ENCODE assay signal across 21 cellular contexts in the genomic region with DNA sequence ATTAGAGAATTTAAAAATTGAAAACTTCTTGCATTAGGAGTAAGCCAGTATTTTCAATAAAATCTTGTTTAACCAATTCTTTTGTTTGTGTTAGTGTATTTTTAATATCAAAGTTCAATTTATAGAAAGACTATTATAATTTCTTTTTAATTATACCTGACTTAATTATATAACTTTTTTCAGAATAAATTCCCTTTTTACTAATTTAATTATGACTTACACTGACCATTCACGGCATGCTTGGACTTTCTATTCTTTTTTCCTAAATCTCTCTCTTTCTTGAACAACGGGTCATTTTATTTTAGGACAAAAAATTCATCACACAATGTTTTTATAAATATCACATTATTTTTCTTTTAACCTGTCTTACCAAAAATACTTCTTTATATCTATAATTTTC.
A peak's percentile ranks its signal among the peaks of the same experiment; 100 is the strongest.
DNase-seq lines count a peak whose midpoint lies in the region; ATAC-seq, FAIRE-seq and TF ChIP-seq lines count a peak whose summit lies in the region.
"Had no signal": no experiment of that assay in that cellular context is flagged by ENCODE, and none has a peak within 500 bp of the region (broad histone marks: within the 10 kb centered on the region; RNA-seq: fewer than 3 reads in every experiment).

No MANE protein-coding gene starts in this region.

- H3K36me3 ChIP-seq in HepG2 (replicated peaks in 1 of 2; ENCODE audit: control insufficient read depth in 1 of 2, insufficient read depth in 2 of 2, low read length in 2 of 2) (no peaks in the 10 kb centered on the region), right lobe of liver (no peaks in the 10 kb centered on the region), OCI-LY7 (ENCODE audit: insufficient read depth, low read length) (no peaks in the 10 kb centered on the region), small intestine (ENCODE audit: control insufficient read depth in 2 of 2, insufficient read depth in 2 of 2, low read length in 2 of 2) (no peaks in the 10 kb centered on the region)
- H3K36me3 ChIP-seq: pancreas, thoracic aorta had no signal

- H3K27ac ChIP-seq in HepG2 (ENCODE audit: extremely low read length, insufficient read depth, low read length) (no peak overlapping the region), right lobe of liver (no peak overlapping the region), OCI-LY7 (ENCODE audit: low read depth, low read length, poor library complexity, severe bottlenecking) (no peak overlapping the region), small intestine (ENCODE audit: low read depth in 1 of 2, low read length in 1 of 2) (no peak overlapping the region)
- H3K27ac ChIP-seq: pancreas, SJCRH30, thoracic aorta had no signal

- no peak overlapping the region for H3K4me2 ChIP-seq in HepG2 (ENCODE audit: low read depth, low read length)
- no peak overlapping the region for H3K4me2 ChIP-seq in OCI-LY7 (ENCODE audit: low read length)

- H3K4me1 ChIP-seq in HepG2 (ENCODE audit: insufficient read depth, low read length) = no peaks in the 10 kb centered on the region
- H3K4me1 ChIP-seq in right lobe of liver = no peaks in the 10 kb centered on the region
- H3K4me1 ChIP-seq in OCI-LY7 (ENCODE audit: insufficient read depth, low read length, poor library complexity, severe bottlenecking) = no peaks in the 10 kb centered on the region
- H3K4me1 ChIP-seq in small intestine (ENCODE audit: control insufficient read depth in 2 of 2, insufficient read depth in 1 of 2, low read depth in 1 of 2, low read length in 1 of 2) = no peaks in the 10 kb centered on the region
- H3K4me1 ChIP-seq: pancreas, SJCRH30 had no signal

- in situ Hi-C loops in HepG2 (cut with HindIII; ENCODE audit: extremely low pct_ligation_motif_present, low pct_unique_long_range_greater_than_20kb) = no loop called here

- TF ChIP-seq RAD21 in HepG2 (CRISPR knock-in tag; IDR thresholded peaks at IDR 0.05) = no peak

- BruUV-seq in HepG2 (replicated peaks; lab: Mats Ljungman, UMichigan) (no TSS peak), OCI-LY7 (replicated peaks; lab: Mats Ljungman, UMichigan) (no TSS peak)

- POLR2A ChIA-PET in HepG2 (lab: Yijun Ruan, JAX) = no interaction called here
- POLR2A ChIA-PET in OCI-LY7 (lab: Charles Lee) = no interaction called here

- H4K20me1 ChIP-seq in HepG2 (ENCODE audit: insufficient read depth, low read length) (no peaks in the 10 kb centered on the region), OCI-LY7 (ENCODE audit: insufficient read depth, low read length) (no peaks in the 10 kb centered on the region)

- FAIRE-seq in HepG2 (lab: Jason Lieb, UNC) (no peak), small intestine (lab: Jason Lieb, UNC) (peak; percentile 30)
- FAIRE-seq: islet of Langerhans had no signal

- H2AFZ ChIP-seq in HepG2 (ENCODE audit: low read length) = no peak overlapping the region
- H2AFZ ChIP-seq in OCI-LY7 (ENCODE audit: low read length) = no peak overlapping the region

- peaks cover 83% of the 10 kb centered on the region for H3K9me3 ChIP-seq in HepG2 (ENCODE audit: low read length)
- no peaks in the 10 kb centered on the region for H3K9me3 ChIP-seq in right lobe of liver
- peaks cover 4% of the 10 kb centered on the region; the same call in 1 of the 2 replicates for H3K9me3 ChIP-seq in OCI-LY7 (ENCODE audit: low read length)
- H3K9me3 ChIP-seq in small intestine (ENCODE audit: control insufficient read depth, low read depth) = peaks cover 1% of the 10 kb centered on the region
- H3K9me3 ChIP-seq: pancreas, thoracic aorta had no signal

- WGBS in HepG2 (ENCODE audit: low lambda C conversion rate) = 0% methylated on average over 2 of the region's 2 CpGs
- WGBS in right lobe of liver (ENCODE audit: insufficient coverage, low coverage, low lambda C conversion rate, missing lambda C conversion rate) = 47% methylated on average over 2 of the region's 2 CpGs
- WGBS in small intestine, 3 donors = 57 to 75% (median 68%) methylated on average over 2 of the region's 2 CpGs

- H3K4me3 ChIP-seq in HepG2 (replicated peaks in 1 of 3; ENCODE audit: insufficient read depth in 1 of 3, low read depth in 2 of 3, low read length in 3 of 3) = no peak overlapping the region
- H3K4me3 ChIP-seq in right lobe of liver = no peak overlapping the region
- H3K4me3 ChIP-seq in OCI-LY7 (ENCODE audit: low read depth, low read length, poor library complexity, severe bottlenecking) = no peak overlapping the region
- H3K4me3 ChIP-seq in small intestine (ENCODE audit: low read depth in 1 of 2, low read length in 2 of 2) = no peak overlapping the region
- H3K4me3 ChIP-seq: pancreas, SJCRH30, thoracic aorta had no signal

- H3K79me2 ChIP-seq in HepG2 (ENCODE audit: insufficient read depth, low read length) = no peaks in the 10 kb centered on the region
- no peaks in the 10 kb centered on the region for H3K79me2 ChIP-seq in OCI-LY7 (ENCODE audit: insufficient read depth, low read depth, low read length)

- H3K9me2 ChIP-seq in OCI-LY7 (ENCODE audit: insufficient read depth, low read length) = no peaks in the 10 kb centered on the region

- TF ChIP-seq POLR2A in HepG2 (IDR thresholded peaks at IDR 0.05; ENCODE audit: insufficient read depth in 1 of 2, low read depth in 2 of 2, low read length in 2 of 2) (no peak), right lobe of liver (IDR thresholded peaks at IDR 0.05) (no peak)

- no peak for DNase-seq in HepG2 (ENCODE audit: low spot score)
- DNase-seq in right lobe of liver = no peak
- DNase-seq in OCI-LY7 (ENCODE audit: low spot score) = peak; percentile 50
- DNase-seq in dermis blood vessel endothelial cell = peak; percentile 17
- no peak for DNase-seq in small intestine
- no peak for DNase-seq in NCI-H2227 treated with DMSO at 0.1 percent for 48 hours (lab: John Stamatoyannopoulos, UW)
- DNase-seq: activated CD4-positive, alpha-beta T cell treated with anti-CD3 and anti-CD28 coated beads, Interleukin-2, amount 50 U/mL, for 4 hours; aorta; cerebellar nuclear complex; DMS79 treated with DMSO at 0.1 percent for 48 hours; effector memory CD8-positive, alpha-beta T cell; naive B cell; NCI-H510A; pancreas; stimulated activated naive B cell treated with anti-CD40 and anti-IgM and Interleukin-4, amounts not matched to agents 10 μg/mL and 1 μg/mL and 100 μg/mL, for 72 hours had no signal

- ATAC-seq in HepG2 (no peak), right lobe of liver (no peak), GM18520 (IDR thresholded peaks at IDR 0.05; ENCODE audit: unreplicated experiment) (no peak), GM18861 (IDR thresholded peaks at IDR 0.05; ENCODE audit: unreplicated experiment) (no peak)
- ATAC-seq: effector memory CD8-positive, alpha-beta T cell; pancreas; sciatic nerve; stimulated activated naive B cell treated with anti-CD40 and anti-IgM and Interleukin-4, amounts not matched to agents 10 μg/mL and 1 μg/mL and 100 μg/mL, for 72 hours had no signal

- intact Hi-C loops in HepG2 (cut with micrococcal nuclease; ENCODE audit: unreplicated experiment) = no loop called here
- intact Hi-C loops in right lobe of liver (cut with DNase I) = no loop called here
- intact Hi-C loops in OCI-LY7 (cut with micrococcal nuclease; ENCODE audit: unreplicated experiment) = no loop called here

- TF ChIP-seq EP300 in HepG2 (IDR thresholded peaks at IDR 0.05; ENCODE audit: low read depth in 2 of 2, low read length in 2 of 2) (no peak), HepG2 (CRISPR knock-in tag; IDR thresholded peaks at IDR 0.05; ENCODE audit: borderline replicate concordance) (no peak)

- no peak overlapping the region for H3K9ac ChIP-seq in HepG2 (ENCODE audit: insufficient read depth, low read depth, low read length)

- CTCF ChIA-PET in HepG2 (lab: Yijun Ruan, JAX; ENCODE audit: low intra/inter-chr PET ratio, low total read pairs) = no interaction called here
- CTCF ChIA-PET in OCI-LY7 (lab: Charles Lee; ENCODE audit: unreplicated experiment) = no interaction called here

- no peaks in the 10 kb centered on the region; a peak in 1 of 5 replicates for H3K27me3 ChIP-seq in HepG2 (ENCODE audit: control insufficient read depth in 1 of 2, insufficient read depth in 2 of 2, low read length in 2 of 2)
- H3K27me3 ChIP-seq in right lobe of liver = no peaks in the 10 kb centered on the region
- no peaks in the 10 kb centered on the region for H3K27me3 ChIP-seq in small intestine (ENCODE audit: control insufficient read depth in 2 of 2, insufficient read depth in 2 of 2, low read length in 2 of 2)
- H3K27me3 ChIP-seq: pancreas, SJCRH30 had no signal

- TF ChIP-seq CTCF in HepG2 (CRISPR knock-in tag; IDR thresholded peaks at IDR 0.05) = no peak
- no peak for TF ChIP-seq CTCF in right lobe of liver (IDR thresholded peaks at IDR 0.05)
- TF ChIP-seq CTCF in OCI-LY7 (conservative IDR thresholded peaks at IDR 0.05; ENCODE audit: low read length) = no peak

TF ChIP-seq in HepG2, 621 proteins besides CTCF, POLR2A, EP300 and RAD21 (continues in another document):
- TF ChIP-seq IKZF5 (CRISPR knock-in tag; IDR thresholded peaks at IDR 0.05) = no peak

Comparison
In these comparisons a context has a peak if more than half of its experiments do, and no peak if none do; other contexts are left out.
1. DNase-seq: peak in OCI-LY7 (single experiment) and dermis blood vessel endothelial cell (single experiment); none in HepG2 (single experiment), right lobe of liver (0 of 3), small intestine (single experiment) and NCI-H2227 treated with DMSO at 0.1 percent for 48 hours (single experiment).